Comparison of ENCODE assay signal across 1 cellular context in genomic region chr2:73035899-73036778, GRCh38.
TF ChIP-seq lines count a peak whose summit lies in the region.

No MANE protein-coding gene starts in this region.

TF ChIP-seq in HepG2, 621 proteins besides CTCF, POLR2A, EP300 and RAD21 (continued from another document and continues in another):
- no peak for TF ChIP-seq CHD4 (IDR thresholded peaks at IDR 0.05; ENCODE audit: borderline replicate concordance, low read length)
- TF ChIP-seq ZNF354B (CRISPR knock-in tag; IDR thresholded peaks at IDR 0.05), result no peak
- TF ChIP-seq ZNF891 (CRISPR knock-in tag; IDR thresholded peaks at IDR 0.05), result no peak
- no peak for TF ChIP-seq ELK4 (CRISPR knock-in tag; IDR thresholded peaks at IDR 0.05; ENCODE audit: borderline replicate concordance)
- TF ChIP-seq ZBTB42 (CRISPR knock-in tag; IDR thresholded peaks at IDR 0.05), result no peak
- TF ChIP-seq PREB (CRISPR knock-in tag; IDR thresholded peaks at IDR 0.05), result no peak
- TF ChIP-seq ZNF407 (CRISPR knock-in tag; IDR thresholded peaks at IDR 0.05; ENCODE audit: not compliant biosample characterization), result no peak
- TF ChIP-seq REST (IDR thresholded peaks at IDR 0.05; ENCODE audit: borderline replicate concordance in 1 of 2, low read depth in 1 of 2, low read length in 2 of 2), result no peak
- TF ChIP-seq ZNF782 (CRISPR knock-in tag; IDR thresholded peaks at IDR 0.05; ENCODE audit: borderline replicate concordance), result no peak
- TF ChIP-seq ATF2 (CRISPR knock-in tag; IDR thresholded peaks at IDR 0.05), result no peak
- TF ChIP-seq ZFP1 (CRISPR knock-in tag; IDR thresholded peaks at IDR 0.05), result no peak
- no peak for TF ChIP-seq POLR2AphosphoS5 (IDR thresholded peaks at IDR 0.05; ENCODE audit: low read depth, low read length)
- 0 out of 2 replicates have a peak, but pooled peaks have one; percentile 23 for TF ChIP-seq PITX1 (CRISPR knock-in tag; IDR thresholded peaks at IDR 0.05)
- no peak for TF ChIP-seq MLXIP (CRISPR knock-in tag; IDR thresholded peaks at IDR 0.05; ENCODE audit: borderline replicate concordance)
- no peak for TF ChIP-seq AFF4 (CRISPR knock-in tag; IDR thresholded peaks at IDR 0.05)
- peak; percentile 45 for TF ChIP-seq PATZ1 (CRISPR knock-in tag; IDR thresholded peaks at IDR 0.05)
- TF ChIP-seq SATB2 (CRISPR knock-in tag; IDR thresholded peaks at IDR 0.05), result no peak
- no peak for TF ChIP-seq GRHL1 (CRISPR knock-in tag; conservative IDR thresholded peaks at IDR 0.05)
- TF ChIP-seq TBX3 (IDR thresholded peaks at IDR 0.05; ENCODE audit: borderline replicate concordance), result no peak
- no peak for TF ChIP-seq ZNF816 (CRISPR knock-in tag; IDR thresholded peaks at IDR 0.05; ENCODE audit: borderline replicate concordance)
- TF ChIP-seq ISL2 (CRISPR knock-in tag; IDR thresholded peaks at IDR 0.05), result no peak
- TF ChIP-seq CBX1 (IDR thresholded peaks at IDR 0.05; ENCODE audit: low read depth), result no peak
- TF ChIP-seq ZNF724P (CRISPR knock-in tag; IDR thresholded peaks at IDR 0.05; ENCODE audit: borderline replicate concordance), result no peak
- no peak for TF ChIP-seq RELA (CRISPR knock-in tag; IDR thresholded peaks at IDR 0.05)
- no peak for TF ChIP-seq U2AF2 (IDR thresholded peaks at IDR 0.05; ENCODE audit: low read depth, low read length)
